24 cellular contexts compared by ENCODE assay signal in genomic region chr1:226979115-226979516, GRCh38. TPM values are rescaled to one million over a fixed set of nuclear protein-coding genes. Genes with fewer than 3 reads are reported as not detected.
DNase-seq lines count a peak whose midpoint lies in the region; ATAC-seq, FAIRE-seq and TF ChIP-seq lines count a peak whose summit lies in the region.
"Had no signal": no experiment of that assay in that cellular context is flagged by ENCODE, and none has a peak within 500 bp of the region (broad histone marks: within the 10 kb centered on the region; RNA-seq: fewer than 3 reads in every experiment).

No MANE protein-coding gene starts in this region.

- DNase-seq in H9 (peak; percentile 28), adrenal gland (peak in 5 of 7 donors; percentile 14 to 53 (median 27)), right atrium auricular region (ENCODE audit: low spot score) (no peak), gastrocnemius medialis (peak in 1 of 2 donors; percentile 32), small intestine (no peak), immature natural killer cell (no peak)
- DNase-seq: activated CD8-positive, alpha-beta T cell treated with anti-CD3 and anti-CD28 coated beads for 36 hours; activated naive CD4-positive, alpha-beta T cell; amniotic stem cell; CD4-positive, alpha-beta memory T cell; EL; NCI-H1436; NCI-H510A treated with DMSO at 0.1 percent for 48 hours; stimulated activated CD4-positive, alpha-beta T cell treated with anti-CD3 and anti-CD28 coated beads, Interleukin-4, amount 100 ng/mL, for 24 hours; stimulated activated naive B cell treated with anti-CD40 and anti-IgM and Interleukin-4, amounts not matched to agents 10 μg/mL and 1 μg/mL and 100 μg/mL, for 72 hours; T-helper 1 cell had no signal

- no peak overlapping the region for H3K18ac ChIP-seq in H9 (ENCODE audit: insufficient read length, low read depth, low read length)

- H3K79me2 ChIP-seq in H9 (ENCODE audit: insufficient read depth, low read length), result no peaks in the 10 kb centered on the region

- TF ChIP-seq POLR2A in adrenal gland (IDR thresholded peaks at IDR 0.05) (no peak), gastrocnemius medialis (IDR thresholded peaks at IDR 0.05) (no peak)

- no peak overlapping the region for H2AK5ac ChIP-seq in H9 (ENCODE audit: insufficient read length, low read length)

- H3K4me3 Mint-ChIP-seq in H9 (no peak overlapping the region), immature natural killer cell (no peak overlapping the region)
- H3K4me3 Mint-ChIP-seq: activated CD8-positive, alpha-beta T cell treated with anti-CD3 and anti-CD28 coated beads for 36 hours; CD4-positive, alpha-beta memory T cell; memory B cell; stimulated activated naive B cell treated with anti-CD40 and anti-IgM and Interleukin-4, amounts not matched to agents 10 μg/mL and 1 μg/mL and 100 μg/mL, for 72 hours had no signal

- H2BK20ac ChIP-seq in H9 (ENCODE audit: low read depth, low read length, poor library complexity, severe bottlenecking), result no peak overlapping the region

- no peaks in the 10 kb centered on the region for H3K79me1 ChIP-seq in H9 (ENCODE audit: insufficient read depth, low read depth, low read length, poor library complexity, severe bottlenecking)

- no peaks in the 10 kb centered on the region for H3K9me3 ChIP-seq in H9 (ENCODE audit: control insufficient read depth, low read depth, low read length)
- H3K9me3 ChIP-seq in adrenal gland (replicated peaks in 1 of 3), result no peaks in the 10 kb centered on the region
- H3K9me3 ChIP-seq in right atrium auricular region, result no peaks in the 10 kb centered on the region
- no peaks in the 10 kb centered on the region for H3K9me3 ChIP-seq in gastrocnemius medialis
- no peaks in the 10 kb centered on the region for H3K9me3 ChIP-seq in small intestine (ENCODE audit: control insufficient read depth, low read depth)
- H3K9me3 ChIP-seq: breast epithelium, neutrophil, thoracic aorta had no signal

- no peak overlapping the region for H2AFZ ChIP-seq in H9 (ENCODE audit: low read length)

- H3K27ac Mint-ChIP-seq in H9 (no peak overlapping the region), immature natural killer cell (no peak overlapping the region)
- H3K27ac Mint-ChIP-seq: activated CD8-positive, alpha-beta T cell treated with anti-CD3 and anti-CD28 coated beads for 36 hours; CD4-positive, alpha-beta memory T cell; memory B cell had no signal

- no peak overlapping the region for H2BK5ac ChIP-seq in H9 (ENCODE audit: insufficient read length, low read length)

- H3K4me2 ChIP-seq in H9 (ENCODE audit: insufficient read depth, insufficient read length, low read length), result no peak overlapping the region
- H3K4me2 ChIP-seq: KMS-11 had no signal

- H3K4me1 Mint-ChIP-seq in H9 (peaks cover 4 to 10% of the 10 kb centered on the region in 2 experiments; a peak in 3 of 4 replicates), immature natural killer cell (no peaks in the 10 kb centered on the region)
- H3K4me1 Mint-ChIP-seq: CD4-positive, alpha-beta memory T cell had no signal

- no peaks in the 10 kb centered on the region for H3K9me3 Mint-ChIP-seq in H9
- no peaks in the 10 kb centered on the region for H3K9me3 Mint-ChIP-seq in immature natural killer cell
- H3K9me3 Mint-ChIP-seq: activated CD8-positive, alpha-beta T cell treated with anti-CD3 and anti-CD28 coated beads for 36 hours; CD4-positive, alpha-beta memory T cell; memory B cell; stimulated activated naive B cell treated with anti-CD40 and anti-IgM and Interleukin-4, amounts not matched to agents 10 μg/mL and 1 μg/mL and 100 μg/mL, for 72 hours had no signal

- intact Hi-C loops in adrenal gland (cut with DNase I) (no loop called here), gastrocnemius medialis (cut with DNase I; ENCODE audit: low total_unique reads) (loop anchor here (5.0 kb wide), 1 partner anchor 107 kb away; the partner anchor contains the start of gene PSEN2)

- no peak overlapping the region for H3K9ac ChIP-seq in H9 (ENCODE audit: extremely low read depth, insufficient read length, low read length)
- H3K9ac ChIP-seq: KMS-11 had no signal

- no peaks in the 10 kb centered on the region for H3K27me3 Mint-ChIP-seq in H9 (ENCODE audit: low read depth)
- H3K27me3 Mint-ChIP-seq in immature natural killer cell (ENCODE audit: low read depth in 3 of 3), result no peaks in the 10 kb centered on the region
- H3K27me3 Mint-ChIP-seq: activated CD8-positive, alpha-beta T cell treated with anti-CD3 and anti-CD28 coated beads for 36 hours; CD4-positive, alpha-beta memory T cell; memory B cell; stimulated activated naive B cell treated with anti-CD40 and anti-IgM and Interleukin-4, amounts not matched to agents 10 μg/mL and 1 μg/mL and 100 μg/mL, for 72 hours had no signal

- no peak for FAIRE-seq in small intestine (lab: Jason Lieb, UNC)
- FAIRE-seq: GM12892 had no signal

- TF ChIP-seq CTCF in H9 (conservative IDR thresholded peaks at IDR 0.05) (no peak), adrenal gland (IDR thresholded peaks at IDR 0.05) (no peak), right atrium auricular region (IDR thresholded peaks at IDR 0.05) (no peak), gastrocnemius medialis (IDR thresholded peaks at IDR 0.05 in 4 of 5, conservative IDR thresholded peaks at IDR 0.05 in 1 of 5) (no peak)

- H3K56ac ChIP-seq in H9 (ENCODE audit: insufficient read length, low read depth, low read length), result no peak overlapping the region

- no peaks in the 10 kb centered on the region for H3K4me1 ChIP-seq in H9 (ENCODE audit: insufficient read depth, low read length)
- H3K4me1 ChIP-seq in adrenal gland (replicated peaks in 1 of 2), result peaks cover 34 to 41% of the 10 kb centered on the region in 2 donors
- peaks cover 0 to 76% of the 10 kb centered on the region in 2 donors for H3K4me1 ChIP-seq in right atrium auricular region
- peaks cover 86 to 94% of the 10 kb centered on the region in 2 donors for H3K4me1 ChIP-seq in gastrocnemius medialis
- peaks cover 6% of the 10 kb centered on the region in 2 donors for H3K4me1 ChIP-seq in small intestine (ENCODE audit: control insufficient read depth in 2 of 2, insufficient read depth in 1 of 2, low read depth in 1 of 2, low read length in 1 of 2)

- H3K36me3 ChIP-seq in adrenal gland (replicated peaks in 1 of 2) (peaks cover 0 to 66% of the 10 kb centered on the region in 2 donors), right atrium auricular region (peaks cover 47% of the 10 kb centered on the region), gastrocnemius medialis (peaks cover 0 to 47% of the 10 kb centered on the region in 2 donors), small intestine (ENCODE audit: control insufficient read depth in 2 of 2, insufficient read depth in 2 of 2, low read length in 2 of 2) (peaks cover 0 to 2% of the 10 kb centered on the region in 2 donors)
- H3K36me3 ChIP-seq: breast epithelium, thoracic aorta had no signal

- H3K27ac ChIP-seq in H9 (ENCODE audit: insufficient read length, low read depth, low read length) (no peak overlapping the region), adrenal gland (peak overlapping the region in 4 of 5 donors; percentile 7 to 80 (median 57)), right atrium auricular region (peak overlapping the region; percentile 91 to 97), gastrocnemius medialis (peak overlapping the region; percentile 89 to 99 (median 99)), small intestine (ENCODE audit: low read depth in 1 of 2, low read length in 1 of 2) (no peak overlapping the region)
- H3K27ac ChIP-seq: KMS-11, neutrophil, thoracic aorta had no signal

- peaks cover 2 to 10% (median 3%) of the 10 kb centered on the region in 3 experiments; a peak in 4 of 7 replicates for H3K36me3 Mint-ChIP-seq in H9 (ENCODE audit: insufficient read depth in 1 of 3, low read depth in 3 of 3)
- no peaks in the 10 kb centered on the region for H3K36me3 Mint-ChIP-seq in immature natural killer cell

- H3T11ph ChIP-seq in H9 (ENCODE audit: low read length), result no peak overlapping the region

- H3K23ac ChIP-seq in H9 (ENCODE audit: insufficient read length, low read depth, low read length), result no peak overlapping the region

- H4K20me1 ChIP-seq in H9 (ENCODE audit: control insufficient read depth, insufficient read depth, insufficient read length), result no peaks in the 10 kb centered on the region

- in situ Hi-C loops in gastrocnemius medialis (cut with MboI; ENCODE audit: low sequenced_read_pairs in 4 of 4), result no loop called here

- no peak overlapping the region for H4K91ac ChIP-seq in H9 (ENCODE audit: insufficient read length, low read depth, low read length)

- H3K23me2 ChIP-seq in H9 (ENCODE audit: insufficient read length, low read depth, low read length, poor library complexity, severe bottlenecking), result no peaks in the 10 kb centered on the region

- H2BK12ac ChIP-seq in H9 (ENCODE audit: insufficient read length, low read depth, low read length), result no peak overlapping the region

- H3K27me3 ChIP-seq in H9 (ENCODE audit: insufficient read depth, low read length), result no peaks in the 10 kb centered on the region
- no peaks in the 10 kb centered on the region for H3K27me3 ChIP-seq in adrenal gland
- H3K27me3 ChIP-seq in right atrium auricular region, result no peaks in the 10 kb centered on the region
- no peaks in the 10 kb centered on the region for H3K27me3 ChIP-seq in gastrocnemius medialis
- H3K27me3 ChIP-seq in small intestine (ENCODE audit: control insufficient read depth in 2 of 2, insufficient read depth in 2 of 2, low read length in 2 of 2), result no peaks in the 10 kb centered on the region
- H3K27me3 ChIP-seq: breast epithelium, neutrophil had no signal

- no CpG with 5 or more reads among the region's 15 CpGs for WGBS in H9 (ENCODE audit: extremely low coverage, insufficient read length, low lambda C conversion rate)
- 77 to 83% (median 81%) methylated on average over 1 to 15 of the region's 15 CpGs for WGBS in adrenal gland, 4 donors
- 89 to 92% (median 90%) methylated on average over 14 to 15 of the region's 15 CpGs for WGBS in small intestine, 3 donors

- H2BK15ac ChIP-seq in H9 (ENCODE audit: low read depth, low read length), result no peak overlapping the region

- ATAC-seq in gastrocnemius medialis (no peak), HG02970 (IDR thresholded peaks at IDR 0.05; ENCODE audit: low FRiP score, unreplicated experiment) (no peak)
- ATAC-seq: activated CD8-positive, alpha-beta T cell treated with anti-CD3 and anti-CD28 coated beads for 36 hours; Panc1; stimulated activated naive B cell treated with anti-CD40 and anti-IgM and Interleukin-4, amounts not matched to agents 10 μg/mL and 1 μg/mL and 100 μg/mL, for 72 hours had no signal

- no peak overlapping the region for H4K5ac ChIP-seq in H9 (ENCODE audit: insufficient read length, low read depth, low read length)

- H3K4ac ChIP-seq in H9 (ENCODE audit: low read depth, low read length), result no peak overlapping the region

- no peak overlapping the region for H2BK120ac ChIP-seq in H9 (ENCODE audit: low read depth, low read length, poor library complexity, severe bottlenecking)

- no peak overlapping the region for H3K14ac ChIP-seq in H9 (ENCODE audit: insufficient read depth, low read length)

- no peak overlapping the region for H3K4me3 ChIP-seq in adrenal gland
- H3K4me3 ChIP-seq in right atrium auricular region, result no peak overlapping the region
- peak overlapping the region in 1 of 4 donors; percentile 13 for H3K4me3 ChIP-seq in gastrocnemius medialis
- H3K4me3 ChIP-seq in small intestine (ENCODE audit: low read depth in 1 of 2, low read length in 2 of 2), result no peak overlapping the region
- H3K4me3 ChIP-seq: breast epithelium, thoracic aorta had no signal

- no peak overlapping the region for H4K8ac ChIP-seq in H9 (replicated peaks; ENCODE audit: insufficient read length, low read depth, low read length)

RNA-seq across cellular contexts. Expression of gene COQ8A, which starts 39.0 kb away (rescaled TPM):
- total RNA-seq in H9 (2021), result 25.8 and 26.0 TPM in 2 replicates
- 100 to 1,000 TPM in 7 of 8 donors, 10 to 100 TPM in 1; 30.1 to 990 (median 609) TPM for total RNA-seq in adrenal gland
- polyA plus RNA-seq in adrenal gland, result 100 to 1,000 TPM in 2 of 3 donors, 10 to 100 TPM in 1; 33.8 to 453 (median 261) TPM
- 100 to 1,000 TPM; 158 to 253 TPM for total RNA-seq in right atrium auricular region
- 1,000 to 10,000 TPM in 3 of 4 donors, 100 to 1,000 TPM in 1; 950 to 2,403 (median 1,384) TPM for total RNA-seq in gastrocnemius medialis
- polyA plus RNA-seq in small intestine, result 10 to 100 TPM; 35.7 to 52.6 (median 50.4) TPM
- polyA plus RNA-seq in immature natural killer cell, result 10 to 100 TPM; 26.9 to 44.3 (median 34.7) TPM

Comparison
In these comparisons a context has a peak if more than half of its experiments do, and no peak if none do; other contexts are left out.
1. DNase-seq: peak in H9 (single experiment) and adrenal gland (5 of 7); none in right atrium auricular region (single experiment), small intestine (single experiment) and immature natural killer cell (0 of 3).
2. H3K27ac ChIP-seq: peak in adrenal gland (4 of 5), right atrium auricular region (2 of 2) and gastrocnemius medialis (4 of 4); none in H9 (single experiment) and small intestine (0 of 2).